Comparison of ENCODE assay signal across 6 cellular contexts in the genomic region with DNA sequence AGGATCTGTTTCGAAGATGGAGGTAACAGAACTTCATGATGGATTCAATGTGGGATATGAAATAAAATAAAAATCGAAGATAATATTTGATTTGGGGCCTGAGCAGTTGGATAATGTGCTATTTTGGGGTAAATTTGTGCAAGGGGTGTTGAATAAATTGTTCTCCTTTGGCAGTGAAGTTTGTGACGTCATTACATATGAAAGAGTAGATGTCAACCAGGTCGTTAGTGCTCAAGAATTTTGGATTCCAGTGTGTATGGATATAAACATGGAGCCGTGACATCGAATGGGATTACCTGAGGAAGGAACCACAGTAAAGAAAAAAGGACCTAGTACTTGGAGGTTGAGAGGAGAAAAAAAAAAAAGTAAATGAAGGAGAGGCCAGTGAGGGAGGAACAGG.
"Had no signal": no experiment of that assay in that cellular context is flagged by ENCODE, and none has a peak within 500 bp of the region (broad histone marks: within the 10 kb centered on the region; RNA-seq: fewer than 3 reads in every experiment).

No MANE protein-coding gene starts in this region.

- FAIRE-seq: HTR-8/SVneo, K562 had no signal

- DNase-seq: KBM-7, KG1 had no signal

- H3K9ac ChIP-seq: KMS-11 had no signal

- H3K27ac ChIP-seq: HL-60, KMS-11 had no signal

- H3K4me2 ChIP-seq: KMS-11 had no signal

- ATAC-seq: K562 had no signal

- H3K4me3 ChIP-seq: K562 had no signal
